ENCODE assay signal across 1 cellular context in the genomic region with DNA sequence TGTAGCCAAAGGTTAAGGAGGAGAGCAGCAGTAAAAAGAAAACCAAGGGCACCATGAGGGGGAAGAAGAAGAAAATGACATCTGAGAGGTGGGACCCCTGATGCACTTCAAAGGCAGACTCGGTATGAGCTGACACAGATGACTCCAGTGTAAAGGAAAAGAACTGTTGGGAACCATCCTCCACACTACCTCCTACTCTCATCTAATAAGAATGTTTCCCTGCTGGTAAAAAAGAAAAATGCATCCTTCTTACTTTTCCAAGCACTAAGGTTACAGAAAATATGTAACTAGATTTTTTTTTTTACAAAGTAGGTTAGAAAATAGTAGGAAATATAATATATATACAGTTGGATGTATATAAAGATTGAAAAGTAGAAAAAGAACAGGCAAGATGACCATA.
TF ChIP-seq lines count a peak whose summit lies in the region.

No MANE protein-coding gene starts in this region.

TF ChIP-seq in GM23338, 12 proteins besides CTCF, POLR2A, EP300 and RAD21 (continued from another document):
- TF ChIP-seq, protein P1, sequence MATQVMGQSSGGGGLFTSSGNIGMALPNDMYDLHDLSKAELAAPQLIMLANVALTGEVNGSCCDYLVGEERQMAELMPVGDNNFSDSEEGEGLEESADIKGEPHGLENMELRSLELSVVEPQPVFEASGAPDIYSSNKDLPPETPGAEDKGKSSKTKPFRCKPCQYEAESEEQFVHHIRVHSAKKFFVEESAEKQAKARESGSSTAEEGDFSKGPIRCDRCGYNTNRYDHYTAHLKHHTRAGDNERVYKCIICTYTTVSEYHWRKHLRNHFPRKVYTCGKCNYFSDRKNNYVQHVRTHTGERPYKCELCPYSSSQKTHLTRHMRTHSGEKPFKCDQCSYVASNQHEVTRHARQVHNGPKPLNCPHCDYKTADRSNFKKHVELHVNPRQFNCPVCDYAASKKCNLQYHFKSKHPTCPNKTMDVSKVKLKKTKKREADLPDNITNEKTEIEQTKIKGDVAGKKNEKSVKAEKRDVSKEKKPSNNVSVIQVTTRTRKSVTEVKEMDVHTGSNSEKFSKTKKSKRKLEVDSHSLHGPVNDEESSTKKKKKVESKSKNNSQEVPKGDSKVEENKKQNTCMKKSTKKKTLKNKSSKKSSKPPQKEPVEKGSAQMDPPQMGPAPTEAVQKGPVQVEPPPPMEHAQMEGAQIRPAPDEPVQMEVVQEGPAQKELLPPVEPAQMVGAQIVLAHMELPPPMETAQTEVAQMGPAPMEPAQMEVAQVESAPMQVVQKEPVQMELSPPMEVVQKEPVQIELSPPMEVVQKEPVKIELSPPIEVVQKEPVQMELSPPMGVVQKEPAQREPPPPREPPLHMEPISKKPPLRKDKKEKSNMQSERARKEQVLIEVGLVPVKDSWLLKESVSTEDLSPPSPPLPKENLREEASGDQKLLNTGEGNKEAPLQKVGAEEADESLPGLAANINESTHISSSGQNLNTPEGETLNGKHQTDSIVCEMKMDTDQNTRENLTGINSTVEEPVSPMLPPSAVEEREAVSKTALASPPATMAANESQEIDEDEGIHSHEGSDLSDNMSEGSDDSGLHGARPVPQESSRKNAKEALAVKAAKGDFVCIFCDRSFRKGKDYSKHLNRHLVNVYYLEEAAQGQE (IDR thresholded peaks at IDR 0.05; ENCODE audit: unreplicated experiment), result no peak
- TF ChIP-seq, protein P2, sequence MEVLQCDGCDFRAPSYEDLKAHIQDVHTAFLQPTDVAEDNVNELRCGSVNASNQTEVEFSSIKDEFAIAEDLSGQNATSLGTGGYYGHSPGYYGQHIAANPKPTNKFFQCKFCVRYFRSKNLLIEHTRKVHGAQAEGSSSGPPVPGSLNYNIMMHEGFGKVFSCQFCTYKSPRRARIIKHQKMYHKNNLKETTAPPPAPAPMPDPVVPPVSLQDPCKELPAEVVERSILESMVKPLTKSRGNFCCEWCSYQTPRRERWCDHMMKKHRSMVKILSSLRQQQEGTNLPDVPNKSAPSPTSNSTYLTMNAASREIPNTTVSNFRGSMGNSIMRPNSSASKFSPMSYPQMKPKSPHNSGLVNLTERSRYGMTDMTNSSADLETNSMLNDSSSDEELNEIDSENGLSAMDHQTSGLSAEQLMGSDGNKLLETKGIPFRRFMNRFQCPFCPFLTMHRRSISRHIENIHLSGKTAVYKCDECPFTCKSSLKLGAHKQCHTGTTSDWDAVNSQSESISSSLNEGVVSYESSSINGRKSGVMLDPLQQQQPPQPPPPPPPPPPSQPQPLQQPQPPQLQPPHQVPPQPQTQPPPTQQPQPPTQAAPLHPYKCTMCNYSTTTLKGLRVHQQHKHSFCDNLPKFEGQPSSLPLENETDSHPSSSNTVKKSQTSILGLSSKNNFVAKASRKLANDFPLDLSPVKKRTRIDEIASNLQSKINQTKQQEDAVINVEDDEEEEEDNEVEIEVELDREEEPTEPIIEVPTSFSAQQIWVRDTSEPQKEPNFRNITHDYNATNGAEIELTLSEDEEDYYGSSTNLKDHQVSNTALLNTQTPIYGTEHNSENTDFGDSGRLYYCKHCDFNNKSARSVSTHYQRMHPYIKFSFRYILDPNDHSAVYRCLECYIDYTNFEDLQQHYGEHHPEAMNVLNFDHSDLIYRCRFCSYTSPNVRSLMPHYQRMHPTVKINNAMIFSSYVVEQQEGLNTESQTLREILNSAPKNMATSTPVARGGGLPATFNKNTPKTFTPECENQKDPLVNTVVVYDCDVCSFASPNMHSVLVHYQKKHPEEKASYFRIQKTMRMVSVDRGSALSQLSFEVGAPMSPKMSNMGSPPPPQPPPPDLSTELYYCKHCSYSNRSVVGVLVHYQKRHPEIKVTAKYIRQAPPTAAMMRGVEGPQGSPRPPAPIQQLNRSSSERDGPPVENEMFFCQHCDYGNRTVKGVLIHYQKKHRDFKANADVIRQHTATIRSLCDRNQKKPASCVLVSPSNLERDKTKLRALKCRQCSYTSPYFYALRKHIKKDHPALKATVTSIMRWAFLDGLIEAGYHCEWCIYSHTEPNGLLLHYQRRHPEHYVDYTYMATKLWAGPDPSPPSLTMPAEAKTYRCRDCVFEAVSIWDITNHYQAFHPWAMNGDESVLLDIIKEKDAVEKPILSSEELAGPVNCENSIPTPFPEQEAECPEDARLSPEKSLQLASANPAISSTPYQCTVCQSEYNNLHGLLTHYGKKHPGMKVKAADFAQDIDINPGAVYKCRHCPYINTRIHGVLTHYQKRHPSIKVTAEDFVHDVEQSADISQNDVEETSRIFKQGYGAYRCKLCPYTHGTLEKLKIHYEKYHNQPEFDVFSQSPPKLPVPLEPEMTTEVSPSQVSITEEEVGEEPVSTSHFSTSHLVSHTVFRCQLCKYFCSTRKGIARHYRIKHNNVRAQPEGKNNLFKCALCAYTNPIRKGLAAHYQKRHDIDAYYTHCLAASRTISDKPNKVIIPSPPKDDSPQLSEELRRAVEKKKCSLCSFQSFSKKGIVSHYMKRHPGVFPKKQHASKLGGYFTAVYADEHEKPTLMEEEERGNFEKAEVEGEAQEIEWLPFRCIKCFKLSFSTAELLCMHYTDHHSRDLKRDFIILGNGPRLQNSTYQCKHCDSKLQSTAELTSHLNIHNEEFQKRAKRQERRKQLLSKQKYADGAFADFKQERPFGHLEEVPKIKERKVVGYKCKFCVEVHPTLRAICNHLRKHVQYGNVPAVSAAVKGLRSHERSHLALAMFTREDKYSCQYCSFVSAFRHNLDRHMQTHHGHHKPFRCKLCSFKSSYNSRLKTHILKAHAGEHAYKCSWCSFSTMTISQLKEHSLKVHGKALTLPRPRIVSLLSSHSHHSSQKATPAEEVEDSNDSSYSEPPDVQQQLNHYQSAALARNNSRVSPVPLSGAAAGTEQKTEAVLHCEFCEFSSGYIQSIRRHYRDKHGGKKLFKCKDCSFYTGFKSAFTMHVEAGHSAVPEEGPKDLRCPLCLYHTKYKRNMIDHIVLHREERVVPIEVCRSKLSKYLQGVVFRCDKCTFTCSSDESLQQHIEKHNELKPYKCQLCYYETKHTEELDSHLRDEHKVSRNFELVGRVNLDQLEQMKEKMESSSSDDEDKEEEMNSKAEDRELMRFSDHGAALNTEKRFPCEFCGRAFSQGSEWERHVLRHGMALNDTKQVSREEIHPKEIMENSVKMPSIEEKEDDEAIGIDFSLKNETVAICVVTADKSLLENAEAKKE (CRISPR knock-in tag; IDR thresholded peaks at IDR 0.05), result no peak
- no peak for TF ChIP-seq STAT1 (IDR thresholded peaks at IDR 0.05; ENCODE audit: unreplicated experiment)
